In the genomic region with DNA sequence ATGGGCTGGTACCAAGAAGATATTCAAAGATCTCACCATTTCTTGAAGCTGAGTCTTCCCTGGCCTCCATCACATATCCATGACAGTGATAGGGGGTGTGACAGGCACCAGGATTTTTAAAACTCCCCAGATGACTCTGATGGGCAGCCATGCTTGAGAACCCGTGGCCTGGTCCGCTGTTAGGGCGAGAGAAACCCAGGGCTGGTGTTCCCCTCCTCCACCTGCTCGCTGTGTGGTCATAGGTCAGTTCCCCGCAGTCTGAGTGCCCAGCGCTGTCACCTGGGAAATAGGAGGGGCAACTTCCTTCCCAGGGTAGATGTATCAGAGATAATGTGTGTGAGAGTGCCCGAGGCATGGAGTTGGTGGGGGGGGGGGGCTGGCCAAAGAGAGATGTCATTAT, we compare ENCODE assay signal across 17 cellular contexts. TPM values are rescaled to one million over a fixed set of nuclear protein-coding genes. Genes with fewer than 3 reads are reported as not detected.
DNase-seq lines count a peak whose midpoint lies in the region; ATAC-seq and TF ChIP-seq lines count a peak whose summit lies in the region.
"Had no signal": no experiment of that assay in that cellular context is flagged by ENCODE, and none has a peak within 500 bp of the region (broad histone marks: within the 10 kb centered on the region; RNA-seq: fewer than 3 reads in every experiment).

No MANE protein-coding gene starts in this region.

- H3K4me1 ChIP-seq in right cardiac atrium (ENCODE audit: control insufficient read depth, insufficient read depth, low read length) (peaks cover 8% of the 10 kb centered on the region), osteoblast (ENCODE audit: insufficient read depth, low read length) (peaks cover 21% of the 10 kb centered on the region), vagina (peaks cover 47% of the 10 kb centered on the region), smooth muscle cell (ENCODE audit: low read depth) (peaks cover 8% of the 10 kb centered on the region)

- no peaks in the 10 kb centered on the region for H3K9me3 ChIP-seq in right cardiac atrium (ENCODE audit: control insufficient read depth, low read length)
- no peaks in the 10 kb centered on the region for H3K9me3 ChIP-seq in osteoblast (ENCODE audit: low read depth, low read length)
- H3K9me3 ChIP-seq in vagina, result no peaks in the 10 kb centered on the region
- H3K9me3 ChIP-seq in smooth muscle cell (replicated peaks; ENCODE audit: low read depth), result no peaks in the 10 kb centered on the region

- H3K4me2 ChIP-seq in osteoblast (ENCODE audit: insufficient read depth, low read length) (no peak overlapping the region), smooth muscle cell (no peak overlapping the region)

- WGBS in right cardiac atrium, result 81% methylated on average over 7 of the region's 7 CpGs
- WGBS in smooth muscle cell (ENCODE audit: low lambda C conversion rate), result 94% methylated on average over 7 of the region's 7 CpGs

- H3K79me2 ChIP-seq in osteoblast (ENCODE audit: insufficient read depth, low read length) (no peaks in the 10 kb centered on the region), smooth muscle cell (ENCODE audit: low read depth) (no peaks in the 10 kb centered on the region)

- intact Hi-C loops in Right ventricle myocardium inferior (cut with DNase I) (loop anchor here (5.0 kb wide), 1 partner anchor 235 kb away; no protein-coding TSS in a partner anchor), right cardiac atrium (cut with DNase I) (loop anchor here in 3 of 4 donors (5.0 to 10.0 kb wide), 4 partner anchors 35 to 238 kb away; no protein-coding TSS in a partner anchor), vagina (cut with DNase I) (loop anchor here (10.0 kb wide), 1 partner anchor 228 kb away; no protein-coding TSS in a partner anchor)

- H2AFZ ChIP-seq in osteoblast (ENCODE audit: low read length) (no peak overlapping the region), smooth muscle cell (ENCODE audit: low read depth) (no peak overlapping the region)
- H2AFZ ChIP-seq: GM23338 had no signal

- H4K20me1 ChIP-seq in osteoblast (ENCODE audit: insufficient read depth, low read length) (no peaks in the 10 kb centered on the region), smooth muscle cell (ENCODE audit: low read depth) (no peaks in the 10 kb centered on the region)

- no peaks in the 10 kb centered on the region for H3K36me3 ChIP-seq in osteoblast (ENCODE audit: insufficient read depth, low read length)
- H3K36me3 ChIP-seq in vagina, result no peaks in the 10 kb centered on the region
- no peaks in the 10 kb centered on the region for H3K36me3 ChIP-seq in smooth muscle cell (ENCODE audit: low read depth)

- TF ChIP-seq POLR2A in vagina (IDR thresholded peaks at IDR 0.05), result no peak

- H3K4me3 ChIP-seq in right cardiac atrium (ENCODE audit: low read length), result no peak overlapping the region
- H3K4me3 ChIP-seq in osteoblast (ENCODE audit: insufficient read depth, low read length), result no peak overlapping the region
- no peak overlapping the region for H3K4me3 ChIP-seq in vagina
- no peak overlapping the region for H3K4me3 ChIP-seq in smooth muscle cell
- H3K4me3 ChIP-seq: GM12878, GM23338 had no signal

- H3K9ac ChIP-seq in smooth muscle cell (ENCODE audit: low read depth), result no peak overlapping the region

- peaks cover 4% of the 10 kb centered on the region for H3F3A ChIP-seq in smooth muscle cell (ENCODE audit: low read depth)

- H3K27ac ChIP-seq in right cardiac atrium (ENCODE audit: low read length) (no peak overlapping the region), osteoblast (ENCODE audit: low read depth, low read length) (no peak overlapping the region), vagina (peak overlapping the region; percentile 89), smooth muscle cell (ENCODE audit: low read depth) (no peak overlapping the region)
- H3K27ac ChIP-seq: RWPE1 had no signal

- no peaks in the 10 kb centered on the region for H3K27me3 ChIP-seq in right cardiac atrium (ENCODE audit: control insufficient read depth, insufficient read depth)
- no peaks in the 10 kb centered on the region for H3K27me3 ChIP-seq in osteoblast (ENCODE audit: insufficient read depth, low read length)
- no peaks in the 10 kb centered on the region for H3K27me3 ChIP-seq in vagina
- H3K27me3 ChIP-seq in smooth muscle cell (ENCODE audit: low read depth), result no peaks in the 10 kb centered on the region

- peak; percentile 42 for DNase-seq in Right ventricle myocardium inferior (ENCODE audit: missing footprints)
- no peak for DNase-seq in right cardiac atrium
- DNase-seq in SHP77 (lab: John Stamatoyannopoulos, UW), result peak; percentile 74 to 77
- DNase-seq in osteoblast (ENCODE audit: insufficient read length, low spot score, missing footprints), result peak; percentile 53
- DNase-seq in vagina (ENCODE audit: extremely low spot score in 2 of 2), result no peak
- DNase-seq in smooth muscle cell (lab: John Stamatoyannopoulos, UW; ENCODE audit: unreplicated experiment), result no peak
- DNase-seq: DMS153, EL, HCEC 1CT, NCI-H1694, NCI-H226, NCI-H524 treated with DMSO at 0.1 percent for 48 hours, PC-3 had no signal

- TF ChIP-seq CTCF in osteoblast (IDR thresholded peaks at IDR 0.05; ENCODE audit: extremely low read depth, low read depth, low read length) (no peak), vagina (IDR thresholded peaks at IDR 0.05) (no peak), smooth muscle cell (IDR thresholded peaks at IDR 0.05; ENCODE audit: borderline replicate concordance, insufficient read depth, poor library complexity, severe bottlenecking) (no peak)

- ATAC-seq in Right ventricle myocardium inferior (no peak), right cardiac atrium (no peak), HG03095 (IDR thresholded peaks at IDR 0.05; ENCODE audit: unreplicated experiment) (no peak)
- ATAC-seq: GM12878, PC-3 had no signal

RNA-seq across cellular contexts. Expression of gene TMEM242, which starts 50.9 kb away (rescaled TPM):
- total RNA-seq in Right ventricle myocardium inferior (19.4 TPM), right cardiac atrium (10 to 100 TPM; 11.5 to 14.8 (median 13.8) TPM), osteoblast (5.6 and 6.2 TPM in 2 replicates), vagina (6.1 TPM), smooth muscle cell (7.0 and 7.8 TPM in 2 replicates)
- polyA plus RNA-seq in right cardiac atrium (12.3 TPM), smooth muscle cell (12.0 and 13.3 TPM in 2 replicates)

Comparison
In these comparisons a context has a peak if more than half of its experiments do, and no peak if none do; other contexts are left out.
1. DNase-seq: peak in Right ventricle myocardium inferior (single experiment), SHP77 (2 of 2) and osteoblast (single experiment); none in right cardiac atrium (0 of 3), vagina (0 of 2) and smooth muscle cell (single experiment).